ENCODE assay signal across 21 cellular contexts in the genomic region with DNA sequence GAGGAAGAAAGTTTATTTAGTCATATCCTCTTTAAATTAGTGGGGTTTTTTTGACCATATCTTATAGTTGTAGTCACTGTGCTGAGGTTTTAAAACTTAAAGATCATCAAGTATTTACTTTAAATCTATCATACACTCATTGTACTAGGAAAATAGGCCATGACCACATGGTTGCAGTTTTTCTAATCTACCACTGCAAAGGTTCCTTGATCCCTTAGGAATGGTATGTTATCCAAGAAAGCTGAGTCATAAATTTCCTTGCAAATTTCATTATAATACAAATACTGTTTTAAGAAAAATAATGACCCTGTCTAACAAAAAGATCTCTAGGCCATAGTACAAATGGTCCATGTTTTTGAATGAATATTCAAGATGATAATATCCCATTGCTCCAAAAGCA.
DNase-seq lines count a peak whose midpoint lies in the region; ATAC-seq and TF ChIP-seq lines count a peak whose summit lies in the region.
"Had no signal": no experiment of that assay in that cellular context is flagged by ENCODE, and none has a peak within 500 bp of the region (broad histone marks: within the 10 kb centered on the region; RNA-seq: fewer than 3 reads in every experiment).

No MANE protein-coding gene starts in this region.

- H3K14ac ChIP-seq in H9 (ENCODE audit: insufficient read depth, low read length), result no peak overlapping the region

- no peak overlapping the region for H3K4me3 Mint-ChIP-seq in H9
- H3K4me3 Mint-ChIP-seq: B cell; CD4-positive, CD25-positive, alpha-beta regulatory T cell; CD8-positive, alpha-beta T cell had no signal

- H3K23me2 ChIP-seq in H9 (ENCODE audit: insufficient read length, low read depth, low read length, poor library complexity, severe bottlenecking), result no peaks in the 10 kb centered on the region

- no peak overlapping the region for H4K8ac ChIP-seq in H9 (replicated peaks; ENCODE audit: insufficient read length, low read depth, low read length)

- H3K36me3 Mint-ChIP-seq in H9 (ENCODE audit: insufficient read depth in 1 of 3, low read depth in 3 of 3), result no peaks in the 10 kb centered on the region
- H3K36me3 Mint-ChIP-seq: CD4-positive, CD25-positive, alpha-beta regulatory T cell; CD8-positive, alpha-beta T cell had no signal

- H3K18ac ChIP-seq in H9 (ENCODE audit: insufficient read length, low read depth, low read length), result no peak overlapping the region

- no peak overlapping the region for H4K91ac ChIP-seq in H9 (ENCODE audit: insufficient read length, low read depth, low read length)

- no peaks in the 10 kb centered on the region for H3K79me2 ChIP-seq in H9 (ENCODE audit: insufficient read depth, low read length)

- H3K9ac ChIP-seq in H9 (ENCODE audit: extremely low read depth, insufficient read length, low read length), result no peak overlapping the region
- H3K9ac ChIP-seq: BLaER1, GM23248 had no signal

- H4K5ac ChIP-seq in H9 (ENCODE audit: insufficient read length, low read depth, low read length), result no peak overlapping the region

- H3K4me1 Mint-ChIP-seq in H9, result peaks cover 3 to 4% of the 10 kb centered on the region in 2 experiments; a peak in 3 of 4 replicates
- H3K4me1 Mint-ChIP-seq: B cell; CD4-positive, CD25-positive, alpha-beta regulatory T cell had no signal

- no peak overlapping the region for H3K56ac ChIP-seq in H9 (ENCODE audit: insufficient read length, low read depth, low read length)

- H2AK5ac ChIP-seq in H9 (ENCODE audit: insufficient read length, low read length), result no peak overlapping the region

- H2BK120ac ChIP-seq in H9 (ENCODE audit: low read depth, low read length, poor library complexity, severe bottlenecking), result no peak overlapping the region

- no peaks in the 10 kb centered on the region for H3K9me3 Mint-ChIP-seq in H9
- H3K9me3 Mint-ChIP-seq: CD4-positive, CD25-positive, alpha-beta regulatory T cell; CD8-positive, alpha-beta T cell had no signal

- no peaks in the 10 kb centered on the region for H3K79me1 ChIP-seq in H9 (ENCODE audit: insufficient read depth, low read depth, low read length, poor library complexity, severe bottlenecking)

- H4K20me1 ChIP-seq in H9 (ENCODE audit: control insufficient read depth, insufficient read depth, insufficient read length), result no peaks in the 10 kb centered on the region
- H4K20me1 ChIP-seq: BLaER1 had no signal

- no peak overlapping the region for H2BK5ac ChIP-seq in H9 (ENCODE audit: insufficient read length, low read length)

- H3K4me1 ChIP-seq in H9 (ENCODE audit: insufficient read depth, low read length), result no peaks in the 10 kb centered on the region

- intact Hi-C loops in Right ventricle myocardium inferior (cut with DNase I), result loop anchor here (10.0 kb wide), 1 partner anchor 149 kb away; no protein-coding TSS in a partner anchor
- intact Hi-C loops in left ventricle myocardium superior (cut with micrococcal nuclease), result no loop called here

- H3K4me3 ChIP-seq in foreskin fibroblast (ENCODE audit: low read depth in 1 of 2, low read length in 2 of 2) (no peak overlapping the region), retinal pigment epithelial cell (ENCODE audit: low read length) (no peak overlapping the region)
- H3K4me3 ChIP-seq: BLaER1, GM12878, GM23248 had no signal

- no peaks in the 10 kb centered on the region for H3K27me3 ChIP-seq in H9 (ENCODE audit: insufficient read depth, low read length)
- H3K27me3 ChIP-seq: BLaER1 had no signal

- ATAC-seq in Right ventricle myocardium inferior (peak; percentile 28), left ventricle myocardium superior (no peak), HG02571 (IDR thresholded peaks at IDR 0.05; ENCODE audit: unreplicated experiment) (no peak)
- ATAC-seq: CD8-positive, alpha-beta T cell; GM12878; HCT116 had no signal

- no peak overlapping the region for H3K27ac ChIP-seq in H9 (ENCODE audit: insufficient read length, low read depth, low read length)
- H3K27ac ChIP-seq: 22Rv1, BLaER1, C4-2B, GM23248 had no signal

- no peak overlapping the region for H2BK15ac ChIP-seq in H9 (ENCODE audit: low read depth, low read length)

- no peak overlapping the region for H3K27ac Mint-ChIP-seq in H9
- H3K27ac Mint-ChIP-seq: B cell; CD4-positive, CD25-positive, alpha-beta regulatory T cell; CD8-positive, alpha-beta T cell had no signal

- no peaks in the 10 kb centered on the region for H3K27me3 Mint-ChIP-seq in H9 (ENCODE audit: low read depth)
- H3K27me3 Mint-ChIP-seq: B cell; CD4-positive, CD25-positive, alpha-beta regulatory T cell had no signal

- H3K9me3 ChIP-seq in H9 (ENCODE audit: control insufficient read depth, low read depth, low read length), result no peaks in the 10 kb centered on the region
- H3K9me3 ChIP-seq: BLaER1 had no signal

- no peak for TF ChIP-seq CTCF in foreskin fibroblast (IDR thresholded peaks at IDR 0.05; ENCODE audit: low read depth, low read length)
- no peak for TF ChIP-seq CTCF in retinal pigment epithelial cell (conservative IDR thresholded peaks at IDR 0.05; ENCODE audit: low read depth, low read length)
- TF ChIP-seq CTCF in H9 (conservative IDR thresholded peaks at IDR 0.05), result no peak

- no peak overlapping the region for H2AFZ ChIP-seq in H9 (ENCODE audit: low read length)
- H2AFZ ChIP-seq: GM23248 had no signal

- H2BK12ac ChIP-seq in H9 (ENCODE audit: insufficient read length, low read depth, low read length), result no peak overlapping the region

- no peak for DNase-seq in Right ventricle myocardium inferior (ENCODE audit: missing footprints)
- DNase-seq in left ventricle myocardium superior, result no peak
- DNase-seq in foreskin fibroblast, result peak; percentile 3 to 62
- DNase-seq in retinal pigment epithelial cell (ENCODE audit: low read depth), result peak; percentile 19
- DNase-seq in ureter (ENCODE audit: low spot score), result no peak
- DNase-seq in H9, result no peak
- DNase-seq: CD4-positive, CD25-positive, alpha-beta regulatory T cell; CD8-positive, alpha-beta T cell; DMS 273 treated with DMSO at 0.1 percent for 48 hours; DMS79; EL; GDM1; GM23248; H7 had no signal

- no peak overlapping the region for H3T11ph ChIP-seq in H9 (ENCODE audit: low read length)

- no peak overlapping the region for H3K23ac ChIP-seq in H9 (ENCODE audit: insufficient read length, low read depth, low read length)

- H3K4me2 ChIP-seq in H9 (ENCODE audit: insufficient read depth, insufficient read length, low read length), result no peak overlapping the region
- H3K4me2 ChIP-seq: BLaER1 had no signal

- no peak overlapping the region for H2BK20ac ChIP-seq in H9 (ENCODE audit: low read depth, low read length, poor library complexity, severe bottlenecking)

- no peak overlapping the region for H3K4ac ChIP-seq in H9 (ENCODE audit: low read depth, low read length)

Comparison
In these comparisons a context has a peak if more than half of its experiments do, and no peak if none do; other contexts are left out.
1. DNase-seq: peak in foreskin fibroblast (2 of 2) and retinal pigment epithelial cell (single experiment); none in Right ventricle myocardium inferior (single experiment), left ventricle myocardium superior (single experiment), ureter (single experiment) and H9 (single experiment).